Comparison of ENCODE assay signal across 18 cellular contexts in genomic region chr9:21533597-21533996, GRCh38. TPM values are rescaled to one million over a fixed set of nuclear protein-coding genes. Genes with fewer than 3 reads are reported as not detected.
DNase-seq lines count a peak whose midpoint lies in the region; ATAC-seq and TF ChIP-seq lines count a peak whose summit lies in the region.
"Had no signal": no experiment of that assay in that cellular context is flagged by ENCODE, and none has a peak within 500 bp of the region (broad histone marks: within the 10 kb centered on the region; RNA-seq: fewer than 3 reads in every experiment).

No MANE protein-coding gene starts in this region.

- H2BK12ac ChIP-seq in trophoblast cell (ENCODE audit: low read length): no peak overlapping the region

- CTCF ChIA-PET in IMR-90 (lab: Yijun Ruan, JAX): no interaction called here

- no peak overlapping the region for H2BK20ac ChIP-seq in IMR-90 (ENCODE audit: low read depth, low read length)

- POLR2A ChIA-PET in IMR-90 (lab: Charles Lee; ENCODE audit: unreplicated experiment): no interaction called here

- H4K12ac ChIP-seq in trophoblast cell (ENCODE audit: low read depth, low read length): no peak overlapping the region

- no peak overlapping the region for H3K56ac ChIP-seq in IMR-90 (ENCODE audit: extremely low read depth, insufficient read depth, low read length)

- H3K27ac ChIP-seq in GM23338 (ENCODE audit: low read depth) (no peak overlapping the region), IMR-90 (ENCODE audit: insufficient read depth, low read length) (no peak overlapping the region), epithelial cell of prostate (peak overlapping the region; percentile 51), trophoblast cell (ENCODE audit: low read depth, low read length) (no peak overlapping the region)
- H3K27ac ChIP-seq: BLaER1, HL-60 had no signal

- H3K9me3 Mint-ChIP-seq in GM23338: no peaks in the 10 kb centered on the region; the same call in 2 of the 3 replicates
- H3K9me3 Mint-ChIP-seq: CD8-positive, alpha-beta memory T cell had no signal

- no peaks in the 10 kb centered on the region for H3K27me3 ChIP-seq in GM23338 (ENCODE audit: insufficient read depth)
- H3K27me3 ChIP-seq in IMR-90 (ENCODE audit: control insufficient read depth, insufficient read depth, low read length): no peaks in the 10 kb centered on the region
- no peaks in the 10 kb centered on the region for H3K27me3 ChIP-seq in trophoblast cell (ENCODE audit: insufficient read depth, low read length)
- H3K27me3 ChIP-seq: BLaER1 had no signal

- H3K18ac ChIP-seq in IMR-90 (ENCODE audit: low read depth, low read length): no peak overlapping the region
- H3K18ac ChIP-seq in trophoblast cell (ENCODE audit: low read length): no peak overlapping the region

- no peaks in the 10 kb centered on the region for H4K20me1 ChIP-seq in GM23338 (replicated peaks; ENCODE audit: insufficient read depth)
- no peaks in the 10 kb centered on the region; the same call in none of the 2 replicates for H4K20me1 ChIP-seq in IMR-90 (ENCODE audit: insufficient read depth, low read length)
- H4K20me1 ChIP-seq: BLaER1 had no signal

- H2BK120ac ChIP-seq in IMR-90 (ENCODE audit: low read depth, low read length) (no peak overlapping the region), trophoblast cell (ENCODE audit: insufficient read depth, low read length, poor library complexity) (no peak overlapping the region)

- H3F3A ChIP-seq in GM23338 (replicated peaks; ENCODE audit: low read depth): no peaks in the 10 kb centered on the region

- H3K9me3 ChIP-seq in IMR-90 (ENCODE audit: control insufficient read depth, insufficient read depth, low read length) (no peaks in the 10 kb centered on the region), trophoblast cell (ENCODE audit: insufficient read depth, low read depth, low read length) (no peaks in the 10 kb centered on the region)
- H3K9me3 ChIP-seq: BLaER1, Caco-2 had no signal

- no CpG with 5 or more reads among the region's 4 CpGs for WGBS in IMR-90 (ENCODE audit: extremely low coverage in 2 of 2, insufficient read length in 1 of 2), 2 experiments
- WGBS in trophoblast cell (ENCODE audit: extremely low coverage, insufficient coverage, insufficient read length): no CpG with 5 or more reads among the region's 4 CpGs

- peaks cover 5% of the 10 kb centered on the region for H3K27me3 Mint-ChIP-seq in GM23338 (ENCODE audit: insufficient read depth, low read depth, poor library complexity)

- H2AK9ac ChIP-seq in IMR-90 (replicated peaks; ENCODE audit: low read depth, low read length, poor library complexity): no peak overlapping the region

- H4K5ac ChIP-seq in IMR-90 (ENCODE audit: low read depth, low read length): no peak overlapping the region

- 0 out of 4 replicates have a peak overlapping the region, but pooled peaks of 1 of the 2 experiments have one; percentile 37 for H4K8ac ChIP-seq in IMR-90 (ENCODE audit: low read depth in 2 of 2, low read length in 2 of 2)
- H4K8ac ChIP-seq in trophoblast cell (ENCODE audit: low read depth, low read length): no peak overlapping the region

- no peak overlapping the region for H3K9ac ChIP-seq in IMR-90 (ENCODE audit: low read depth, low read length)
- no peak overlapping the region for H3K9ac ChIP-seq in trophoblast cell (ENCODE audit: low read length)
- H3K9ac ChIP-seq: BLaER1 had no signal

- H3K4me1 Mint-ChIP-seq in GM23338: peaks cover 21% of the 10 kb centered on the region
- H3K4me1 Mint-ChIP-seq: CD8-positive, alpha-beta memory T cell had no signal

- TF ChIP-seq RAD21 in IMR-90 (IDR thresholded peaks at IDR 0.05; ENCODE audit: low read length): no peak

- in situ Hi-C loops in IMR-90 (cut with MboI; ENCODE audit: low sequenced_read_pairs): no loop called here

- intact Hi-C loops in IMR-90 (cut with micrococcal nuclease) (no loop called here), head of caudate nucleus (cut with DNase I) (no loop called here)

- no peak for TF ChIP-seq POLR2A in IMR-90 (IDR thresholded peaks at IDR 0.05; ENCODE audit: low read depth, low read length)

- no peak overlapping the region for H4K91ac ChIP-seq in IMR-90 (ENCODE audit: insufficient read depth, low read depth, low read length)
- H4K91ac ChIP-seq in trophoblast cell (ENCODE audit: low read depth, low read length): no peak overlapping the region

- H3K36me3 ChIP-seq in GM23338 (ENCODE audit: insufficient read depth) (no peaks in the 10 kb centered on the region), IMR-90 (ENCODE audit: control insufficient read depth, insufficient read depth, low read length) (peaks cover 7% of the 10 kb centered on the region), trophoblast cell (ENCODE audit: control insufficient read depth in 1 of 2, insufficient read depth in 2 of 2, low read length in 2 of 2) (peaks cover 1% of the 10 kb centered on the region in 2 experiments)
- H3K36me3 ChIP-seq: BLaER1 had no signal

- no peak overlapping the region for H2BK15ac ChIP-seq in IMR-90 (ENCODE audit: low read depth, low read length)

- H2AFZ ChIP-seq in GM23338 (no peak overlapping the region), IMR-90 (replicated peaks; ENCODE audit: low read length, poor library complexity) (no peak overlapping the region), trophoblast cell (ENCODE audit: insufficient read depth, low read length, poor library complexity) (no peak overlapping the region)

- H3K79me2 ChIP-seq in GM23338 (replicated peaks; ENCODE audit: insufficient read depth) (peaks cover 37% of the 10 kb centered on the region), trophoblast cell (ENCODE audit: control insufficient read depth, insufficient read depth, low read length, poor library complexity) (no peaks in the 10 kb centered on the region)

- H3K4me2 ChIP-seq in GM23338 (peak overlapping the region; percentile 56; the same call in 1 of the 2 replicates), IMR-90 (ENCODE audit: low read depth, low read length) (no peak overlapping the region), trophoblast cell (ENCODE audit: low read length) (no peak overlapping the region)
- H3K4me2 ChIP-seq: BLaER1 had no signal

- H3K9me1 ChIP-seq in IMR-90 (ENCODE audit: insufficient read depth, low read length): peaks cover 5% of the 10 kb centered on the region

- DNase-seq in GM23338 (ENCODE audit: low spot score) (no peak), IMR-90 (no peak), epithelial cell of prostate (ENCODE audit: low read depth, low spot score) (no peak), trophoblast cell (peak; percentile 8 to 59), left lobe of liver (ENCODE audit: low spot score) (no peak), head of caudate nucleus (no peak), NAMALWA (ENCODE audit: low spot score) (no peak)
- DNase-seq: AML-193; Caco-2; CD8-positive, alpha-beta memory T cell; DND-41; GDM1; GOT3; H9 had no signal

- no peak for ATAC-seq in GM23338
- ATAC-seq in IMR-90 (ENCODE audit: low read depth): no peak
- ATAC-seq in left lobe of liver: no peak
- ATAC-seq: K562 had no signal

- H3K14ac ChIP-seq in IMR-90 (replicated peaks; ENCODE audit: low read depth, low read length) (no peak overlapping the region), trophoblast cell (ENCODE audit: low read length) (no peak overlapping the region)

- TF ChIP-seq CTCF in GM23338 (conservative IDR thresholded peaks at IDR 0.05; ENCODE audit: low read depth in 2 of 2) (no peak), IMR-90 (conservative IDR thresholded peaks at IDR 0.05; ENCODE audit: low read depth, low read length) (no peak)

- H2AK5ac ChIP-seq in IMR-90 (ENCODE audit: low read depth, low read length): no peak overlapping the region
- H2AK5ac ChIP-seq in trophoblast cell (ENCODE audit: low read length): no peak overlapping the region

- BruUV-seq in IMR-90 (replicated peaks; lab: Mats Ljungman, UMichigan): no TSS peak

- no peak overlapping the region for H3K27ac Mint-ChIP-seq in GM23338
- H3K27ac Mint-ChIP-seq: CD8-positive, alpha-beta memory T cell had no signal

- H3K4me3 Mint-ChIP-seq in GM23338: no peak overlapping the region
- H3K4me3 Mint-ChIP-seq: CD8-positive, alpha-beta memory T cell; H9 had no signal

- H3K4ac ChIP-seq in IMR-90 (ENCODE audit: low read depth, low read length) (no peak overlapping the region), trophoblast cell (ENCODE audit: low read depth, low read length) (no peak overlapping the region)

- H3K79me1 ChIP-seq in IMR-90 (ENCODE audit: low read depth in 1 of 2, low read length in 2 of 2) (peaks cover 16 to 38% of the 10 kb centered on the region in 2 experiments), trophoblast cell (ENCODE audit: low read length) (no peaks in the 10 kb centered on the region)

- dilution Hi-C loops in IMR-90 (cut with HindIII; ENCODE audit: low sequenced_read_pairs, unreplicated experiment): no loop called here

- H3K4me3 ChIP-seq in GM23338 (no peak overlapping the region), IMR-90 (ENCODE audit: insufficient read depth, low read depth, low read length) (no peak overlapping the region), trophoblast cell (ENCODE audit: low read depth, low read length) (no peak overlapping the region)
- H3K4me3 ChIP-seq: BLaER1, K562 had no signal

- H3K23ac ChIP-seq in IMR-90 (ENCODE audit: low read depth, low read length): 0 out of 2 replicates have a peak overlapping the region, but pooled peaks have one; percentile 35
- no peak overlapping the region for H3K23ac ChIP-seq in trophoblast cell (ENCODE audit: low read length)

- no peak overlapping the region for H2BK5ac ChIP-seq in IMR-90 (ENCODE audit: low read depth, low read length, poor library complexity, severe bottlenecking)
- no peak overlapping the region for H2BK5ac ChIP-seq in trophoblast cell (ENCODE audit: low read depth, low read length, poor library complexity)

- H3K4me1 ChIP-seq in GM23338 (ENCODE audit: insufficient read depth) (peaks cover 22% of the 10 kb centered on the region), IMR-90 (ENCODE audit: control insufficient read depth, insufficient read depth, low read length) (peaks cover 3% of the 10 kb centered on the region; the same call in 1 of the 2 replicates), trophoblast cell (ENCODE audit: control insufficient read depth in 1 of 2, insufficient read depth in 2 of 2, low read length in 2 of 2) (no peaks in the 10 kb centered on the region)
- H3K4me1 ChIP-seq: BLaER1, Caco-2 had no signal

- peaks cover 9% of the 10 kb centered on the region for H3K36me3 Mint-ChIP-seq in GM23338 (ENCODE audit: low read depth)

- H3K9me2 ChIP-seq in GM23338 (ENCODE audit: insufficient read depth): peaks cover 4% of the 10 kb centered on the region; the same call in 1 of the 2 replicates

TF ChIP-seq in GM23338, 12 proteins besides CTCF, POLR2A, EP300 and RAD21 (continues in another document):
- no peak for TF ChIP-seq STAT1 (IDR thresholded peaks at IDR 0.05; ENCODE audit: unreplicated experiment)

TF ChIP-seq in IMR-90, 13 proteins besides CTCF, POLR2A, EP300 and RAD21 (continues in another document):
- no peak for TF ChIP-seq FOS (IDR thresholded peaks at IDR 0.05; ENCODE audit: low read depth, low read length)

RNA-seq across cellular contexts. Expression of gene IFNE, which starts 51.5 kb away (rescaled TPM):
- total RNA-seq in GM23338 (2014; rRNA removed; shearing (Covaris generic)): 0.21 and 0.35 TPM in 2 replicates
- polyA plus RNA-seq in GM23338 (2016; fragmentation: Nextera tagmentation; extraction: Ambion mirVana) (not detected in 2 replicates), IMR-90 (2012; rRNA removed) (0.96 and 1.4 TPM in 2 replicates)
- total RNA-seq in IMR-90 (2012; rRNA removed) (1.8 and 1.9 TPM in 2 replicates), left lobe of liver (not detected)
- not detected in 2 replicates for polyA plus RNA-seq in IMR-90 (2012; cell fraction: cytosol; rRNA removed)
- polyA plus RNA-seq in IMR-90 (2012; cell fraction: nucleus; rRNA removed; ENCODE audit: low replicate concordance): 1.5 and 8.6 TPM in 2 replicates
- polyA plus RNA-seq in trophoblast cell (2013): 0.10 and 0.11 TPM in 2 replicates
- total RNA-seq: A673, H9, K562 had no signal
- polyA plus RNA-seq: CD8-positive, alpha-beta memory T cell; K562 had no signal

Comparison
In these comparisons a context has a peak if more than half of its experiments do, and no peak if none do; other contexts are left out.
1. DNase-seq: peak in trophoblast cell (2 of 2); none in GM23338 (single experiment), IMR-90 (single experiment), epithelial cell of prostate (single experiment), left lobe of liver (single experiment), head of caudate nucleus (0 of 42) and NAMALWA (single experiment).